In genomic region chr21:37891953-37892352, GRCh38 we compare ENCODE assay signal across 1 cellular context.
A peak's percentile ranks its signal among the peaks of the same experiment; 100 is the strongest.
TF ChIP-seq lines count a peak whose summit lies in the region.

No MANE protein-coding gene starts in this region.

TF ChIP-seq in GM23338, 12 proteins besides CTCF, POLR2A, EP300 and RAD21:
- TF ChIP-seq, protein P1, sequence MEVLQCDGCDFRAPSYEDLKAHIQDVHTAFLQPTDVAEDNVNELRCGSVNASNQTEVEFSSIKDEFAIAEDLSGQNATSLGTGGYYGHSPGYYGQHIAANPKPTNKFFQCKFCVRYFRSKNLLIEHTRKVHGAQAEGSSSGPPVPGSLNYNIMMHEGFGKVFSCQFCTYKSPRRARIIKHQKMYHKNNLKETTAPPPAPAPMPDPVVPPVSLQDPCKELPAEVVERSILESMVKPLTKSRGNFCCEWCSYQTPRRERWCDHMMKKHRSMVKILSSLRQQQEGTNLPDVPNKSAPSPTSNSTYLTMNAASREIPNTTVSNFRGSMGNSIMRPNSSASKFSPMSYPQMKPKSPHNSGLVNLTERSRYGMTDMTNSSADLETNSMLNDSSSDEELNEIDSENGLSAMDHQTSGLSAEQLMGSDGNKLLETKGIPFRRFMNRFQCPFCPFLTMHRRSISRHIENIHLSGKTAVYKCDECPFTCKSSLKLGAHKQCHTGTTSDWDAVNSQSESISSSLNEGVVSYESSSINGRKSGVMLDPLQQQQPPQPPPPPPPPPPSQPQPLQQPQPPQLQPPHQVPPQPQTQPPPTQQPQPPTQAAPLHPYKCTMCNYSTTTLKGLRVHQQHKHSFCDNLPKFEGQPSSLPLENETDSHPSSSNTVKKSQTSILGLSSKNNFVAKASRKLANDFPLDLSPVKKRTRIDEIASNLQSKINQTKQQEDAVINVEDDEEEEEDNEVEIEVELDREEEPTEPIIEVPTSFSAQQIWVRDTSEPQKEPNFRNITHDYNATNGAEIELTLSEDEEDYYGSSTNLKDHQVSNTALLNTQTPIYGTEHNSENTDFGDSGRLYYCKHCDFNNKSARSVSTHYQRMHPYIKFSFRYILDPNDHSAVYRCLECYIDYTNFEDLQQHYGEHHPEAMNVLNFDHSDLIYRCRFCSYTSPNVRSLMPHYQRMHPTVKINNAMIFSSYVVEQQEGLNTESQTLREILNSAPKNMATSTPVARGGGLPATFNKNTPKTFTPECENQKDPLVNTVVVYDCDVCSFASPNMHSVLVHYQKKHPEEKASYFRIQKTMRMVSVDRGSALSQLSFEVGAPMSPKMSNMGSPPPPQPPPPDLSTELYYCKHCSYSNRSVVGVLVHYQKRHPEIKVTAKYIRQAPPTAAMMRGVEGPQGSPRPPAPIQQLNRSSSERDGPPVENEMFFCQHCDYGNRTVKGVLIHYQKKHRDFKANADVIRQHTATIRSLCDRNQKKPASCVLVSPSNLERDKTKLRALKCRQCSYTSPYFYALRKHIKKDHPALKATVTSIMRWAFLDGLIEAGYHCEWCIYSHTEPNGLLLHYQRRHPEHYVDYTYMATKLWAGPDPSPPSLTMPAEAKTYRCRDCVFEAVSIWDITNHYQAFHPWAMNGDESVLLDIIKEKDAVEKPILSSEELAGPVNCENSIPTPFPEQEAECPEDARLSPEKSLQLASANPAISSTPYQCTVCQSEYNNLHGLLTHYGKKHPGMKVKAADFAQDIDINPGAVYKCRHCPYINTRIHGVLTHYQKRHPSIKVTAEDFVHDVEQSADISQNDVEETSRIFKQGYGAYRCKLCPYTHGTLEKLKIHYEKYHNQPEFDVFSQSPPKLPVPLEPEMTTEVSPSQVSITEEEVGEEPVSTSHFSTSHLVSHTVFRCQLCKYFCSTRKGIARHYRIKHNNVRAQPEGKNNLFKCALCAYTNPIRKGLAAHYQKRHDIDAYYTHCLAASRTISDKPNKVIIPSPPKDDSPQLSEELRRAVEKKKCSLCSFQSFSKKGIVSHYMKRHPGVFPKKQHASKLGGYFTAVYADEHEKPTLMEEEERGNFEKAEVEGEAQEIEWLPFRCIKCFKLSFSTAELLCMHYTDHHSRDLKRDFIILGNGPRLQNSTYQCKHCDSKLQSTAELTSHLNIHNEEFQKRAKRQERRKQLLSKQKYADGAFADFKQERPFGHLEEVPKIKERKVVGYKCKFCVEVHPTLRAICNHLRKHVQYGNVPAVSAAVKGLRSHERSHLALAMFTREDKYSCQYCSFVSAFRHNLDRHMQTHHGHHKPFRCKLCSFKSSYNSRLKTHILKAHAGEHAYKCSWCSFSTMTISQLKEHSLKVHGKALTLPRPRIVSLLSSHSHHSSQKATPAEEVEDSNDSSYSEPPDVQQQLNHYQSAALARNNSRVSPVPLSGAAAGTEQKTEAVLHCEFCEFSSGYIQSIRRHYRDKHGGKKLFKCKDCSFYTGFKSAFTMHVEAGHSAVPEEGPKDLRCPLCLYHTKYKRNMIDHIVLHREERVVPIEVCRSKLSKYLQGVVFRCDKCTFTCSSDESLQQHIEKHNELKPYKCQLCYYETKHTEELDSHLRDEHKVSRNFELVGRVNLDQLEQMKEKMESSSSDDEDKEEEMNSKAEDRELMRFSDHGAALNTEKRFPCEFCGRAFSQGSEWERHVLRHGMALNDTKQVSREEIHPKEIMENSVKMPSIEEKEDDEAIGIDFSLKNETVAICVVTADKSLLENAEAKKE (CRISPR knock-in tag; IDR thresholded peaks at IDR 0.05), result 0 out of 2 replicates have a peak, but pooled peaks have one; percentile 41
- no peak for TF ChIP-seq CREB1 (CRISPR knock-in tag; IDR thresholded peaks at IDR 0.05; ENCODE audit: low read depth)
TF ChIP-seq in GM23338: peak in this region for 1.
